Comparison of ENCODE assay signal across 15 cellular contexts in genomic region chr17:41914358-41914766, GRCh38. TPM values are rescaled to one million over a fixed set of nuclear protein-coding genes. Genes with fewer than 3 reads are reported as not detected.
A peak's percentile ranks its signal among the peaks of the same experiment; 100 is the strongest.
DNase-seq lines count a peak whose midpoint lies in the region; ATAC-seq and TF ChIP-seq lines count a peak whose summit lies in the region.
"Had no signal": no experiment of that assay in that cellular context is flagged by ENCODE, and none has a peak within 500 bp of the region (broad histone marks: within the 10 kb centered on the region; RNA-seq: fewer than 3 reads in every experiment).

No MANE protein-coding gene starts in this region.

- peaks cover 22% of the 10 kb centered on the region for H3K79me1 ChIP-seq in neuronal stem cell (ENCODE audit: low read depth, low read length)

- no peak overlapping the region for H2BK5ac ChIP-seq in neuronal stem cell (ENCODE audit: low read length)

- peaks cover 44% of the 10 kb centered on the region for H3K4me1 ChIP-seq in BLaER1
- H3K4me1 ChIP-seq in Peyer's patch = peaks cover 0 to 44% (median 5%) of the 10 kb centered on the region in 4 donors
- peaks cover 15 to 31% of the 10 kb centered on the region in 2 donors for H3K4me1 ChIP-seq in neuronal stem cell (ENCODE audit: control insufficient read depth in 2 of 2, insufficient read depth in 1 of 2, low read depth in 1 of 2, low read length in 2 of 2)

- DNase-seq in Peyer's patch = peak in 2 of 3 donors; percentile 54 to 61
- DNase-seq in fibroblast of mammary gland (ENCODE audit: low read depth) = peak; percentile 92
- no peak for DNase-seq in neuronal stem cell (ENCODE audit: low spot score)
- no peak for DNase-seq in medulla oblongata (ENCODE audit: extremely low spot score)
- no peak for DNase-seq in NCI-H1930 (lab: John Stamatoyannopoulos, UW)
- DNase-seq: erythroblast; NCI-H1105 treated with DMSO at 0.1 percent for 48 hours; nucleus accumbens; PC-3; stimulated activated CD4-positive, alpha-beta T cell treated with anti-CD3 and anti-CD28 coated beads, Interleukin-12 subunit alpha, Interleukin-12 subunit beta, amount 100 ng/mL, for 4 hours had no signal

- TF ChIP-seq POLR2A in Peyer's patch (IDR thresholded peaks at IDR 0.05) = no peak

- H4K91ac ChIP-seq in neuronal stem cell (ENCODE audit: low read depth, low read length, poor library complexity) = no peak overlapping the region

- H3K9me3 ChIP-seq in BLaER1 (no peaks in the 10 kb centered on the region), Peyer's patch (no peaks in the 10 kb centered on the region), neuronal stem cell (replicated peaks in 1 of 2; ENCODE audit: control insufficient read depth in 2 of 2, insufficient read depth in 1 of 2, low read depth in 1 of 2, low read length in 2 of 2) (no peaks in the 10 kb centered on the region)

- peaks cover 73% of the 10 kb centered on the region for H3K36me3 ChIP-seq in BLaER1
- peaks cover 0 to 42% (median 0%) of the 10 kb centered on the region in 3 donors for H3K36me3 ChIP-seq in Peyer's patch
- H3K36me3 ChIP-seq in neuronal stem cell (replicated peaks in 1 of 2; ENCODE audit: control insufficient read depth in 2 of 2, insufficient read depth in 2 of 2, low read length in 2 of 2) = peaks cover 44 to 83% of the 10 kb centered on the region in 2 donors

- no peak overlapping the region for H2AK5ac ChIP-seq in neuronal stem cell (ENCODE audit: low read depth, low read length)

- H2AFZ ChIP-seq in neuronal stem cell (ENCODE audit: low read length) = no peak overlapping the region

- no peak overlapping the region for H3K4ac ChIP-seq in neuronal stem cell (ENCODE audit: low read length)

- H3K18ac ChIP-seq in neuronal stem cell (ENCODE audit: low read length) = no peak overlapping the region

- ATAC-seq in GM19035 (IDR thresholded peaks at IDR 0.05; ENCODE audit: unreplicated experiment) (no peak), HG02610 (IDR thresholded peaks at IDR 0.05; ENCODE audit: unreplicated experiment) (no peak)
- ATAC-seq: K562, PC-3 had no signal

- TF ChIP-seq CTCF in Peyer's patch (IDR thresholded peaks at IDR 0.05) (no peak), fibroblast of mammary gland (conservative IDR thresholded peaks at IDR 0.05; ENCODE audit: control insufficient read depth, insufficient read depth, low read depth, low read length) (no peak)

- H3K23ac ChIP-seq in neuronal stem cell (ENCODE audit: low read depth, low read length, poor library complexity) = no peak overlapping the region

- no peak overlapping the region for H3K4me3 ChIP-seq in BLaER1
- no peak overlapping the region for H3K4me3 ChIP-seq in Peyer's patch
- H3K4me3 ChIP-seq in fibroblast of mammary gland (ENCODE audit: control insufficient read depth, low read depth, low read length) = no peak overlapping the region
- H3K4me3 ChIP-seq in neuronal stem cell (ENCODE audit: low read length in 2 of 2) = no peak overlapping the region
- H3K4me3 ChIP-seq: K562, lung had no signal

- no peak overlapping the region for H2BK15ac ChIP-seq in neuronal stem cell (ENCODE audit: low read length)

- peak overlapping the region; percentile 56; the same call in 1 of the 2 replicates for H3K9ac ChIP-seq in BLaER1
- no peak overlapping the region for H3K9ac ChIP-seq in neuronal stem cell (ENCODE audit: low read depth, low read length, poor library complexity)

- H3K14ac ChIP-seq in neuronal stem cell (ENCODE audit: low read length) = no peak overlapping the region

- H3K4me2 ChIP-seq in BLaER1 (peak overlapping the region; percentile 90; the same call in 1 of the 2 replicates), neuronal stem cell (ENCODE audit: insufficient read depth, low read length, poor library complexity, severe bottlenecking) (no peak overlapping the region)

- no peak overlapping the region for H2BK120ac ChIP-seq in neuronal stem cell (ENCODE audit: low read depth, low read length)

- no peaks in the 10 kb centered on the region for H3K27me3 ChIP-seq in BLaER1
- H3K27me3 ChIP-seq in Peyer's patch = no peaks in the 10 kb centered on the region
- H3K27me3 ChIP-seq in neuronal stem cell (ENCODE audit: control insufficient read depth in 3 of 3, insufficient read depth in 3 of 3, low read depth in 1 of 3, low read length in 3 of 3) = no peaks in the 10 kb centered on the region

- H3K27ac ChIP-seq in BLaER1 = no peak overlapping the region
- peak overlapping the region in 1 of 4 donors; percentile 32 for H3K27ac ChIP-seq in Peyer's patch
- H3K27ac ChIP-seq in neuronal stem cell (replicated peaks; ENCODE audit: low read length) = peak overlapping the region; percentile 23

- H4K20me1 ChIP-seq in BLaER1 = peaks cover 91% of the 10 kb centered on the region

- no CpG with 5 or more reads among the region's 6 CpGs for WGBS in neuronal stem cell (ENCODE audit: extremely low coverage in 2 of 2, insufficient read length in 2 of 2, insufficient replicate concordance in 1 of 2), 2 donors

- no peak overlapping the region for H2BK12ac ChIP-seq in neuronal stem cell (ENCODE audit: low read length)

- H4K8ac ChIP-seq in neuronal stem cell (ENCODE audit: low read depth, low read length) = no peak overlapping the region

RNA-seq across cellular contexts. Expression of gene ACLY, which starts 4.4 kb away (rescaled TPM):
- total RNA-seq in Peyer's patch = 100 to 1,000 TPM in 1 of 4 donors, 10 to 100 TPM in 3; 54.5 to 108 (median 74.0) TPM
- polyA plus RNA-seq in neuronal stem cell (2013, experiment 1 of 2) = 106 TPM
- polyA plus RNA-seq in neuronal stem cell (2013, experiment 2 of 2) = 109 TPM

RNA-seq across cellular contexts. Expression of gene ODAD4, which starts 16.1 kb away (rescaled TPM):
- 1 to 10 TPM in 1 of 4 donors, not detected in 3; 2.1 TPM for total RNA-seq in Peyer's patch
- polyA plus RNA-seq in neuronal stem cell (2013, experiment 1 of 2) = 4.5 TPM
- 4.2 TPM for polyA plus RNA-seq in neuronal stem cell (2013, experiment 2 of 2)

RNA-seq across cellular contexts. Expression of gene KLHL11, which starts 49.1 kb away (rescaled TPM):
- 10 to 100 TPM in 1 of 4 donors, 1 to 10 TPM in 3; 7.4 to 10.5 (median 7.7) TPM for total RNA-seq in Peyer's patch
- polyA plus RNA-seq in neuronal stem cell (2013, experiment 1 of 2) = 5.6 TPM
- 5.7 TPM for polyA plus RNA-seq in neuronal stem cell (2013, experiment 2 of 2)

RNA-seq across cellular contexts. Expression of gene CNP, which starts 52.2 kb away (rescaled TPM):
- 10 to 100 TPM; 24.7 to 76.7 (median 43.4) TPM for total RNA-seq in Peyer's patch
- polyA plus RNA-seq in neuronal stem cell (2013, experiment 1 of 2) = 44.2 TPM
- 43.2 TPM for polyA plus RNA-seq in neuronal stem cell (2013, experiment 2 of 2)

Comparison
In these comparisons a context has a peak if more than half of its experiments do, and no peak if none do; other contexts are left out.
1. DNase-seq: peak in Peyer's patch (2 of 3) and fibroblast of mammary gland (single experiment); none in neuronal stem cell (single experiment), medulla oblongata (single experiment) and NCI-H1930 (0 of 2).